Comparison of ENCODE assay signal across 8 cellular contexts in the genomic region with DNA sequence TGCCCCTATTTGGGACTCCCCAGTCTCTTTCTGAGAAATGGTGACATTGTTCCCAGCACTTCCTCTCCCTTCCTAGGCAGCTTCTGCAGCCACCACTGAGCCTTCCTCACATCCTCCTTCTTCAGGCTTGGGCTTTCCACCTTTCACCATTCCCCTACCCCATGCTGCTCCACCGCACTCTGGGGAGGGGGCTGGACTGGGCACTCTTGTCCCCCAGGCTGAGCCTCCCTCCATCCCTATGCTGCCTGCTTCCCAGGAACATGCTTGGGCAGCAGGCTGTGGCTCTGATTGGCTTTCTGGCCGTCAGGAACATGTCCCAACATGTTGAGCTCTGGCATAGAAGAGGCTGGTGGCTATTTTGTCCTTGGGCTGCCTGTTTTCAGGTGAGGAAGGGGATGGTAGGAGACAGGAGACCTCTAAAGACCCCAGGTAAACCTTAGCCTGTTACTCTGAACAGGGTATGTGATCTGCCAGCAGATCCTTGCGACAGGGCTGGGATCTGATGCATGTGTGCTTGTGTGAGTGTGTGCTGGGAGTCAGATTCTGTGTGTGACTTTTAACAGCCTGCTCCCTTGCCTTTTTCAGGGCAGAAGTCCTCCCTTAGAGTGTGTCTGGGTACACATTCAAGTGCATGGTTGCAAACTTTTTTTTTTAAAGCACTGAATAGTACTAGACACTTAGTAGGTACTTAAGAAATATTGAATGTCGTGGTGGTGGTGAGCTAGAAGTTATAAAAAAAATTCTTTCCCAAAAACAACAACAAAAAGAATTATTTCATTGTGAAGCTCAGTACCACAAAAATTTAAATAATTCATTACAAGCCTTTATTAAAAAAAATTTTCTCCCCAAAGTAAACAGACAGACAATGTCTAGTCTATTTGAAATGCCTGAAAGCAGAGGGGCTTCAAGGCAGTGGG. TPM values are rescaled to one million over a fixed set of nuclear protein-coding genes. Genes with fewer than 3 reads are reported as not detected.
A peak's percentile ranks its signal among the peaks of the same experiment; 100 is the strongest.
DNase-seq lines count a peak whose midpoint lies in the region; TF ChIP-seq lines count a peak whose summit lies in the region.

No MANE protein-coding gene starts in this region.

- WGBS in thyroid gland, 2 donors, result 72 to 81% methylated on average over 4 of the region's 4 CpGs

- intact Hi-C loops in activated naive CD4-positive, alpha-beta T cell treated with anti-CD3 and anti-CD28 coated beads for 36 hours (cut with micrococcal nuclease), result no loop called here
- intact Hi-C loops in thyroid gland (cut with DNase I), result loop anchor here (5.0 kb wide), 1 partner anchor 49 kb away; no protein-coding TSS in a partner anchor

- peak overlapping the region; percentile 67 for H3K4me3 Mint-ChIP-seq in activated naive CD4-positive, alpha-beta T cell treated with anti-CD3 and anti-CD28 coated beads for 36 hours
- H3K4me3 Mint-ChIP-seq in T-helper 2 cell treated with Interferon-gamma antibody and Interleukin-4, amounts not matched to agents 5 μg/mL and 100 μg/mL, for 36 hours, result peak overlapping the region; percentile 81
- peak overlapping the region; percentile 74 for H3K4me3 Mint-ChIP-seq in glutamatergic neuron (ENCODE audit: unreplicated experiment)

- no peaks in the 10 kb centered on the region for H3K27me3 ChIP-seq in thyroid gland

- H3K27ac Mint-ChIP-seq in activated naive CD4-positive, alpha-beta T cell treated with anti-CD3 and anti-CD28 coated beads for 36 hours, result peak overlapping the region; percentile 60
- H3K27ac Mint-ChIP-seq in T-helper 2 cell treated with Interferon-gamma antibody and Interleukin-4, amounts not matched to agents 5 μg/mL and 100 μg/mL, for 36 hours, result peak overlapping the region; percentile 66
- H3K27ac Mint-ChIP-seq in glutamatergic neuron (ENCODE audit: unreplicated experiment), result peak overlapping the region; percentile 90

- H3K36me3 ChIP-seq in thyroid gland, result no peaks in the 10 kb centered on the region

- peaks cover 19 to 22% of the 10 kb centered on the region in 2 donors for H3K4me1 ChIP-seq in thyroid gland

- peaks cover 30% of the 10 kb centered on the region for H3K4me1 Mint-ChIP-seq in activated naive CD4-positive, alpha-beta T cell treated with anti-CD3 and anti-CD28 coated beads for 36 hours (ENCODE audit: low read depth)
- peaks cover 37% of the 10 kb centered on the region for H3K4me1 Mint-ChIP-seq in T-helper 2 cell treated with Interferon-gamma antibody and Interleukin-4, amounts not matched to agents 5 μg/mL and 100 μg/mL, for 36 hours (ENCODE audit: low read depth)
- H3K4me1 Mint-ChIP-seq in glutamatergic neuron (ENCODE audit: low read depth, unreplicated experiment), result peaks cover 15% of the 10 kb centered on the region

- peaks cover 13% of the 10 kb centered on the region for H3K27me3 Mint-ChIP-seq in activated naive CD4-positive, alpha-beta T cell treated with anti-CD3 and anti-CD28 coated beads for 36 hours (ENCODE audit: low read depth)
- peaks cover 5% of the 10 kb centered on the region for H3K27me3 Mint-ChIP-seq in T-helper 2 cell treated with Interferon-gamma antibody and Interleukin-4, amounts not matched to agents 5 μg/mL and 100 μg/mL, for 36 hours (ENCODE audit: low read depth)
- H3K27me3 Mint-ChIP-seq in glutamatergic neuron (ENCODE audit: unreplicated experiment), result peaks cover 8% of the 10 kb centered on the region

- peak in 1 of 2 donors; percentile 6 for TF ChIP-seq POLR2A in thyroid gland (IDR thresholded peaks at IDR 0.05)

- no peak overlapping the region for H3K4me3 ChIP-seq in thyroid gland (replicated peaks in 1 of 3)

- peak; percentile 24 for DNase-seq in activated naive CD4-positive, alpha-beta T cell treated with anti-CD3 and anti-CD28 coated beads for 36 hours
- DNase-seq in activated naive CD4-positive, alpha-beta T cell treated with Interleukin-2 at 50 U/mL for 16 hours, result no peak
- DNase-seq in T-helper 2 cell treated with Interferon-gamma antibody and Interleukin-4, amounts not matched to agents 5 μg/mL and 100 μg/mL, for 36 hours (ENCODE audit: low spot score), result no peak
- no peak for DNase-seq in glutamatergic neuron
- DNase-seq in thyroid gland, result peak in 1 of 2 donors; percentile 35
- DNase-seq in HuH-7.5 (ENCODE audit: low spot score), result no peak
- DNase-seq in stimulated activated naive CD4-positive, alpha-beta T cell (lab: John Stamatoyannopoulos, UW), result no peak
- no peak for DNase-seq in epidermal melanocyte (ENCODE audit: insufficient read length, low spot score)

- peaks cover 11% of the 10 kb centered on the region for H3K36me3 Mint-ChIP-seq in activated naive CD4-positive, alpha-beta T cell treated with anti-CD3 and anti-CD28 coated beads for 36 hours (ENCODE audit: low read depth)
- H3K36me3 Mint-ChIP-seq in T-helper 2 cell treated with Interferon-gamma antibody and Interleukin-4, amounts not matched to agents 5 μg/mL and 100 μg/mL, for 36 hours (ENCODE audit: low read depth), result peaks cover 12% of the 10 kb centered on the region
- no peaks in the 10 kb centered on the region for H3K36me3 Mint-ChIP-seq in glutamatergic neuron (ENCODE audit: unreplicated experiment)

- CTCF ChIA-PET in activated naive CD4-positive, alpha-beta T cell treated with anti-CD3 and anti-CD28 coated beads for 36 hours (lab: Charles Lee), result interaction anchor here (0.5 to 3.0 kb wide), 4 partner anchors 61 to 106 kb away, joined by 3 to 10 read pairs (median 3); no protein-coding TSS in a partner anchor

- H3K27ac ChIP-seq in thyroid gland, result peak overlapping the region; percentile 58 to 99 (median 99)

- H3K9me3 Mint-ChIP-seq in activated naive CD4-positive, alpha-beta T cell treated with anti-CD3 and anti-CD28 coated beads for 36 hours, result no peaks in the 10 kb centered on the region
- H3K9me3 Mint-ChIP-seq in T-helper 2 cell treated with Interferon-gamma antibody and Interleukin-4, amounts not matched to agents 5 μg/mL and 100 μg/mL, for 36 hours, result no peaks in the 10 kb centered on the region
- peaks cover 10% of the 10 kb centered on the region for H3K9me3 Mint-ChIP-seq in glutamatergic neuron (ENCODE audit: unreplicated experiment)

- H3K9me3 ChIP-seq in thyroid gland, result no peaks in the 10 kb centered on the region

- TF ChIP-seq CTCF in glutamatergic neuron (IDR thresholded peaks at IDR 0.05; ENCODE audit: partially characterized antibody, unreplicated experiment), result no peak
- no peak for TF ChIP-seq CTCF in thyroid gland (IDR thresholded peaks at IDR 0.05)

RNA-seq across cellular contexts. Expression of a gene that starts 2.1 kb away (rescaled TPM):
- 10 to 100 TPM; 90.1 to 92.3 TPM for total RNA-seq in activated naive CD4-positive, alpha-beta T cell treated with anti-CD3 and anti-CD28 coated beads for 36 hours
- total RNA-seq in glutamatergic neuron (ENCODE audit: unreplicated experiment), result 41.3 TPM
- 10 to 100 TPM; 41.0 to 64.5 (median 61.8) TPM for total RNA-seq in thyroid gland

RNA-seq across cellular contexts. Expression of a gene that starts 21.2 kb away (rescaled TPM):
- under 1 TPM in 1 of 2 experiments, not detected in 1; 0.05 TPM for total RNA-seq in activated naive CD4-positive, alpha-beta T cell treated with anti-CD3 and anti-CD28 coated beads for 36 hours
- total RNA-seq in glutamatergic neuron (ENCODE audit: unreplicated experiment) (not detected), thyroid gland (under 1 TPM in 1 of 4 donors, not detected in 3; 0.11 TPM)
